Comparison of ENCODE assay signal across 18 cellular contexts in genomic region chr10:76108563-76108962, GRCh38.
DNase-seq lines count a peak whose midpoint lies in the region; ATAC-seq and TF ChIP-seq lines count a peak whose summit lies in the region.
"Had no signal": no experiment of that assay in that cellular context is flagged by ENCODE, and none has a peak within 500 bp of the region (broad histone marks: within the 10 kb centered on the region; RNA-seq: fewer than 3 reads in every experiment).

No MANE protein-coding gene starts in this region.

- peaks cover 5% of the 10 kb centered on the region for H3K79me2 ChIP-seq in trophoblast cell (ENCODE audit: control insufficient read depth, insufficient read depth, low read length, poor library complexity)

- H3K4me2 ChIP-seq in trophoblast cell (ENCODE audit: low read length) = no peak overlapping the region
- H3K4me2 ChIP-seq: A549; BLaER1 treated with 17β-estradiol and CSF1 and Interleukin-3, amounts not matched to agents 10 nM and 100 nM had no signal

- no peak overlapping the region for H2AFZ ChIP-seq in trophoblast cell (ENCODE audit: insufficient read depth, low read length, poor library complexity)

- H4K91ac ChIP-seq in trophoblast cell (ENCODE audit: low read depth, low read length) = no peak overlapping the region

- no peak overlapping the region for H2AK5ac ChIP-seq in trophoblast cell (ENCODE audit: low read length)

- H4K8ac ChIP-seq in trophoblast cell (ENCODE audit: low read depth, low read length) = no peak overlapping the region

- peak overlapping the region; percentile 31 for H3K4me3 Mint-ChIP-seq in glutamatergic neuron (ENCODE audit: unreplicated experiment)
- H3K4me3 Mint-ChIP-seq in endodermal cell = no peak overlapping the region
- H3K4me3 Mint-ChIP-seq: B cell; CD4-positive, alpha-beta T cell; CD8-positive, alpha-beta T cell had no signal

- no peak overlapping the region for H3K9ac ChIP-seq in trophoblast cell (ENCODE audit: low read length)
- H3K9ac ChIP-seq in endodermal cell (ENCODE audit: extremely low read depth, low read length, poor library complexity, severe bottlenecking) = no peak overlapping the region
- H3K9ac ChIP-seq: BLaER1 treated with 17β-estradiol and CSF1 and Interleukin-3, amounts not matched to agents 10 nM and 100 nM had no signal

- no peaks in the 10 kb centered on the region for H3K9me3 ChIP-seq in lower lobe of right lung
- H3K9me3 ChIP-seq in trophoblast cell (ENCODE audit: insufficient read depth, low read depth, low read length) = no peaks in the 10 kb centered on the region
- no peaks in the 10 kb centered on the region for H3K9me3 ChIP-seq in endodermal cell (ENCODE audit: control insufficient read depth, low read length)
- H3K9me3 ChIP-seq: A549; BLaER1 treated with 17β-estradiol and CSF1 and Interleukin-3, amounts not matched to agents 10 nM and 100 nM; Caco-2 had no signal

- H3K36me3 ChIP-seq in lower lobe of right lung = no peaks in the 10 kb centered on the region
- H3K36me3 ChIP-seq in trophoblast cell (ENCODE audit: control insufficient read depth in 1 of 2, insufficient read depth in 2 of 2, low read length in 2 of 2) = no peaks in the 10 kb centered on the region
- H3K36me3 ChIP-seq in endodermal cell (ENCODE audit: control insufficient read depth, insufficient read depth, low read length) = no peaks in the 10 kb centered on the region
- H3K36me3 ChIP-seq: BLaER1 treated with 17β-estradiol and CSF1 and Interleukin-3, amounts not matched to agents 10 nM and 100 nM had no signal

- H3K4me1 ChIP-seq in lower lobe of right lung = peaks cover 22% of the 10 kb centered on the region
- H3K4me1 ChIP-seq in trophoblast cell (ENCODE audit: control insufficient read depth in 1 of 2, insufficient read depth in 2 of 2, low read length in 2 of 2) = peaks cover 20 to 35% of the 10 kb centered on the region in 2 experiments
- peaks cover 14% of the 10 kb centered on the region for H3K4me1 ChIP-seq in endodermal cell (ENCODE audit: control insufficient read depth, insufficient read depth, low read length)

- peak; percentile 62 to 91 for ATAC-seq in lower lobe of right lung
- ATAC-seq: A549; CD8-positive, alpha-beta T cell had no signal

- H2BK12ac ChIP-seq in trophoblast cell (ENCODE audit: low read length) = no peak overlapping the region

- H2BK120ac ChIP-seq in trophoblast cell (ENCODE audit: insufficient read depth, low read length, poor library complexity) = no peak overlapping the region

- intact Hi-C loops in lower lobe of right lung (cut with DNase I) = no loop called here
- intact Hi-C loops in dorsolateral prefrontal cortex (cut with DNase I) = no loop called here

- H3K4ac ChIP-seq in trophoblast cell (ENCODE audit: low read depth, low read length) = no peak overlapping the region

- no peak overlapping the region for H3K23ac ChIP-seq in trophoblast cell (ENCODE audit: low read length)

- H4K12ac ChIP-seq in trophoblast cell (ENCODE audit: low read depth, low read length) = no peak overlapping the region

- peaks cover 9% of the 10 kb centered on the region for H3K27me3 Mint-ChIP-seq in glutamatergic neuron (ENCODE audit: unreplicated experiment)
- peaks cover 9% of the 10 kb centered on the region for H3K27me3 Mint-ChIP-seq in endodermal cell (ENCODE audit: insufficient read depth)

- H3K27ac Mint-ChIP-seq in glutamatergic neuron (ENCODE audit: unreplicated experiment) (peak overlapping the region; percentile 39), endodermal cell (no peak overlapping the region)
- H3K27ac Mint-ChIP-seq: B cell; CD4-positive, alpha-beta T cell; CD8-positive, alpha-beta T cell had no signal

- no peak overlapping the region for H3K14ac ChIP-seq in trophoblast cell (ENCODE audit: low read length)

- H3K27ac ChIP-seq in lower lobe of right lung = no peak overlapping the region
- H3K27ac ChIP-seq in trophoblast cell (ENCODE audit: low read depth, low read length) = peak overlapping the region; percentile 68
- H3K27ac ChIP-seq in dorsolateral prefrontal cortex = no peak overlapping the region
- H3K27ac ChIP-seq in endodermal cell (ENCODE audit: low read depth, low read length) = no peak overlapping the region
- H3K27ac ChIP-seq: 22Rv1; A549; BLaER1 treated with 17β-estradiol and CSF1 and Interleukin-3, amounts not matched to agents 10 nM and 100 nM; C4-2B had no signal

- peaks cover 4% of the 10 kb centered on the region for H3K36me3 Mint-ChIP-seq in glutamatergic neuron (ENCODE audit: unreplicated experiment)
- H3K36me3 Mint-ChIP-seq in endodermal cell (ENCODE audit: low read depth) = no peaks in the 10 kb centered on the region
- H3K36me3 Mint-ChIP-seq: CD8-positive, alpha-beta T cell had no signal

- H3K4me3 ChIP-seq in lower lobe of right lung (no peak overlapping the region), trophoblast cell (ENCODE audit: low read depth, low read length) (no peak overlapping the region), dorsolateral prefrontal cortex (no peak overlapping the region), endodermal cell (ENCODE audit: low read length) (no peak overlapping the region)
- H3K4me3 ChIP-seq: A549; BLaER1 treated with 17β-estradiol and CSF1 and Interleukin-3, amounts not matched to agents 10 nM and 100 nM had no signal

- peaks cover 58% of the 10 kb centered on the region for H3K79me1 ChIP-seq in trophoblast cell (ENCODE audit: low read length)

- H2BK5ac ChIP-seq in trophoblast cell (ENCODE audit: low read depth, low read length, poor library complexity) = no peak overlapping the region

- H3K18ac ChIP-seq in trophoblast cell (ENCODE audit: low read length) = no peak overlapping the region

- H3K9me3 Mint-ChIP-seq in glutamatergic neuron (ENCODE audit: unreplicated experiment) (peaks cover 9% of the 10 kb centered on the region), endodermal cell (no peaks in the 10 kb centered on the region)
- H3K9me3 Mint-ChIP-seq: CD4-positive, alpha-beta T cell; CD8-positive, alpha-beta T cell had no signal

- DNase-seq in glutamatergic neuron (no peak), lower lobe of right lung (no peak), trophoblast cell (no peak), dorsolateral prefrontal cortex (no peak), endodermal cell (no peak), NCI-H82 treated with DMSO at 0.1 percent for 48 hours (lab: John Stamatoyannopoulos, UW; ENCODE audit: unreplicated experiment) (no peak)
- DNase-seq: AML-193; Caco-2; Calu3; CD4-positive, alpha-beta T cell; CD8-positive, alpha-beta T cell; DMS79 treated with DMSO at 0.1 percent for 48 hours; GF-D8 had no signal

- peaks cover 61% of the 10 kb centered on the region for H3K4me1 Mint-ChIP-seq in glutamatergic neuron (ENCODE audit: low read depth, unreplicated experiment)
- H3K4me1 Mint-ChIP-seq in endodermal cell = peaks cover 32% of the 10 kb centered on the region
- H3K4me1 Mint-ChIP-seq: B cell had no signal

- H3K27me3 ChIP-seq in lower lobe of right lung (ENCODE audit: low read depth) = no peaks in the 10 kb centered on the region
- no peaks in the 10 kb centered on the region for H3K27me3 ChIP-seq in trophoblast cell (ENCODE audit: insufficient read depth, low read length)
- H3K27me3 ChIP-seq in dorsolateral prefrontal cortex = peaks cover 0 to 27% (median 10%) of the 10 kb centered on the region in 45 donors
- no peaks in the 10 kb centered on the region for H3K27me3 ChIP-seq in endodermal cell (ENCODE audit: control insufficient read depth, insufficient read depth, low read length, poor library complexity, severe bottlenecking)
- H3K27me3 ChIP-seq: BLaER1 treated with 17β-estradiol and CSF1 and Interleukin-3, amounts not matched to agents 10 nM and 100 nM had no signal

- TF ChIP-seq CTCF in glutamatergic neuron (IDR thresholded peaks at IDR 0.05; ENCODE audit: partially characterized antibody, unreplicated experiment) (no peak), lower lobe of right lung (IDR thresholded peaks at IDR 0.05) (no peak), dorsolateral prefrontal cortex (IDR thresholded peaks at IDR 0.05 in 54 of 56, conservative IDR thresholded peaks at IDR 0.05 in 2 of 56; ENCODE audit: low read depth in 1 of 56, partially characterized antibody in 56 of 56) (no peak), endodermal cell (conservative IDR thresholded peaks at IDR 0.05) (no peak)
